Comparison of ENCODE assay signal across 8 cellular contexts in genomic region chr9:131668439-131669233, GRCh38.
DNase-seq lines count a peak whose midpoint lies in the region; ATAC-seq and TF ChIP-seq lines count a peak whose summit lies in the region.

No MANE protein-coding gene starts in this region.

- peak; percentile 36 for ATAC-seq in HG02623 (IDR thresholded peaks at IDR 0.05; ENCODE audit: unreplicated experiment)
- peak; percentile 78 for ATAC-seq in PC-3
- ATAC-seq in left ventricle myocardium superior, result peak; percentile 40

- no peaks in the 10 kb centered on the region for H3K27me3 ChIP-seq in PC-3 (ENCODE audit: low read length)

- no peak overlapping the region for H3K4me3 ChIP-seq in PC-3 (ENCODE audit: low read length)

- H2AFZ ChIP-seq in PC-3 (ENCODE audit: low read length), result no peak overlapping the region

- H3K27ac ChIP-seq in PC-3 (ENCODE audit: low read length), result peak overlapping the region; percentile 45

- no peaks in the 10 kb centered on the region for H3K36me3 ChIP-seq in PC-3 (ENCODE audit: low read depth, low read length)

- H3K9ac ChIP-seq in PC-3 (ENCODE audit: low read length), result no peak overlapping the region

- no peaks in the 10 kb centered on the region for H3F3A ChIP-seq in PC-3 (ENCODE audit: low read length, unreplicated experiment)

- peaks cover 7% of the 10 kb centered on the region; the same call in 1 of the 2 replicates for H3K79me2 ChIP-seq in PC-3 (ENCODE audit: low read length)

- H3K9me2 ChIP-seq in PC-3 (replicated peaks; ENCODE audit: low read length), result no peaks in the 10 kb centered on the region

- H3K4me2 ChIP-seq in PC-3 (ENCODE audit: low read length), result peak overlapping the region; percentile 15; the same call in 1 of the 2 replicates

- CTCF ChIA-PET in PC-3 (lab: Charles Lee), result interaction anchor here (1.0 kb wide), 1 partner anchor 10 kb away, joined by 3 read pairs; no protein-coding TSS in a partner anchor

- BruUV-seq in PC-3 (replicated peaks; lab: Mats Ljungman, UMichigan), result no TSS peak

- peaks cover 33% of the 10 kb centered on the region for H3K4me1 ChIP-seq in PC-3 (ENCODE audit: insufficient read depth, low read length)

- DNase-seq in EH (ENCODE audit: low read depth), result peak; percentile 83
- DNase-seq in PC-3, result peak; percentile 53
- DNase-seq in activated gamma-delta T cell treated with Interleukin-2 at 50 U/mL for 16 hours, result peak; percentile 72
- peak; percentile 48 for DNase-seq in left ventricle myocardium superior
- peak; percentile 83 for DNase-seq in stimulated activated CD4-positive, alpha-beta T cell treated with anti-CD3 and anti-CD28 coated beads, Interleukin-15, amount 100 ng/mL, for 24 hours
- no peak for DNase-seq in LoVo (ENCODE audit: low spot score)
- no peak for DNase-seq in epidermal melanocyte (ENCODE audit: insufficient read length, low spot score)

- H4K20me1 ChIP-seq in PC-3 (ENCODE audit: low read length), result no peaks in the 10 kb centered on the region

- H3K9me3 ChIP-seq in PC-3 (ENCODE audit: low read length), result no peaks in the 10 kb centered on the region

- intact Hi-C loops in PC-3 (cut with micrococcal nuclease), result loop anchor here (2.0 kb wide), 1 partner anchor 70 kb away; no protein-coding TSS in a partner anchor
- intact Hi-C loops in left ventricle myocardium superior (cut with micrococcal nuclease), result no loop called here

- POLR2A ChIA-PET in PC-3 (lab: Charles Lee; ENCODE audit: unreplicated experiment), result no interaction called here

- no peak for TF ChIP-seq CTCF in PC-3 (conservative IDR thresholded peaks at IDR 0.05; ENCODE audit: low read depth, low read length)

Comparison
In these comparisons a context has a peak if more than half of its experiments do, and no peak if none do; other contexts are left out.
1. DNase-seq: peak in EH (single experiment), PC-3 (single experiment), activated gamma-delta T cell treated with Interleukin-2 at 50 U/mL for 16 hours (single experiment), left ventricle myocardium superior (single experiment) and stimulated activated CD4-positive, alpha-beta T cell treated with anti-CD3 and anti-CD28 coated beads, Interleukin-15, amount 100 ng/mL, for 24 hours (single experiment); none in LoVo (single experiment) and epidermal melanocyte (single experiment).
2. Peak in every context shown above with its lines, with median percentiles within 50 percentile points of each other: ATAC-seq.